10 cellular contexts compared by ENCODE assay signal in the genomic region with DNA sequence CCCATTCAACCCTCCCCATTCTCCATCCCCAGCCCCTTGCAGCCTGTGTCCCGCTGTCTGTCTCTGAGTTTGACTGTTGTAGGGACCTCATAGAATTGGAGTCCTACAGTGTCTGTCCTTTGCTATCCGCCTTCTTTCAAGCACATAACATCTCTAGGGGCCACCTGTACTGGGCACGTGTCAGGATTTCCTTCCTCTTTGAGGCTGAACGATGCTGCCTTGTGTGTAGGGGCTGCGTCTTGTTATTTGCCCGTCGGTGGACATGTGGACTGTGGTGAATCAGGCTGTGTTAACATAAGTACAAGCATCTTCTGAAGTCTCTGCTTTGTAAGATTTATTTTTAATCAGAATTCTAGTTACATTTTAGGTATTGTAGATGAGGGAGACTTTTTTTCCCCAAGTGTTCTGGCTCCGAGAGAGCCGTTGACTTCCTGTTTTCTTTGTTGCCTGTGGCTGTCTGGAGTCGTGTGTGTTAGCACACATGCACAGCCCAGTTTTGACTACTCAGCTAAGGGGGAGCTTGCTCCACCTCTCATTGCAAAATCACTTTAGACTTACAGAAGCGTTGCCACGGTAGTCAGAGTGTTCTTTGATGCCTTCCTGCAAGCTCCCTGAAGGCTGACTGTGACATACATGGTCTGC. TPM values are rescaled to one million over a fixed set of nuclear protein-coding genes. Genes with fewer than 3 reads are reported as not detected.
A peak's percentile ranks its signal among the peaks of the same experiment; 100 is the strongest.
DNase-seq lines count a peak whose midpoint lies in the region; ATAC-seq and TF ChIP-seq lines count a peak whose summit lies in the region.
"Had no signal": no experiment of that assay in that cellular context is flagged by ENCODE, and none has a peak within 500 bp of the region (broad histone marks: within the 10 kb centered on the region; RNA-seq: fewer than 3 reads in every experiment).

No MANE protein-coding gene starts in this region.

- H3K36me3 ChIP-seq in left ventricle myocardium inferior (peaks cover 79% of the 10 kb centered on the region), BE2C (peaks cover 57% of the 10 kb centered on the region)

- peak; percentile 41 for DNase-seq in activated gamma-delta T cell treated with Interleukin-2 at 50 U/mL for 16 hours
- DNase-seq in activated gamma-delta T cell (lab: John Stamatoyannopoulos, UW) = no peak
- no peak for DNase-seq in activated T-cell treated with anti-CD3 and anti-CD28 coated beads, Interleukin-2, amount 50 U/mL, for 72 hours
- no peak for DNase-seq in left ventricle myocardium inferior
- peak in 16 of 49 donors; percentile 5 to 54 (median 25) for DNase-seq in substantia nigra (lab: John Stamatoyannopoulos, UW)
- no peak for DNase-seq in BE2C
- DNase-seq in DMS53 (lab: John Stamatoyannopoulos, UW) = no peak
- DNase-seq: NCI-H2029 treated with DMSO at 0.1 percent for 48 hours had no signal

- peak; percentile 60 to 80 for ATAC-seq in activated T-cell treated with anti-CD3 and anti-CD28 coated beads, Interleukin-2, amount 50 U/mL, for 72 hours (replicated peaks in 1 of 2)
- no peak for ATAC-seq in GM18511 (IDR thresholded peaks at IDR 0.05; ENCODE audit: unreplicated experiment)

- H3K27me3 ChIP-seq in left ventricle myocardium inferior (ENCODE audit: low read depth) (no peaks in the 10 kb centered on the region), BE2C (no peaks in the 10 kb centered on the region)

- no peak for TF ChIP-seq CTCF in left ventricle myocardium inferior (IDR thresholded peaks at IDR 0.05; ENCODE audit: borderline replicate concordance)
- TF ChIP-seq CTCF in BE2C (IDR thresholded peaks at IDR 0.05; ENCODE audit: low read depth, low read length) = no peak

- no peaks in the 10 kb centered on the region for H3K9me3 Mint-ChIP-seq in activated T-cell treated with anti-CD3 and anti-CD28 coated beads, Interleukin-2, amount 50 U/mL, for 72 hours
- H3K9me3 Mint-ChIP-seq: type B pancreatic cell had no signal

- H3K9me3 ChIP-seq in left ventricle myocardium inferior (replicated peaks) (no peaks in the 10 kb centered on the region), BE2C (no peaks in the 10 kb centered on the region)

- H3K4me1 Mint-ChIP-seq in activated T-cell treated with anti-CD3 and anti-CD28 coated beads, Interleukin-2, amount 50 U/mL, for 72 hours (ENCODE audit: low read depth) = peaks cover 17% of the 10 kb centered on the region

- peaks cover 3 to 20% of the 10 kb centered on the region in 2 donors for H3K36me3 Mint-ChIP-seq in activated T-cell treated with anti-CD3 and anti-CD28 coated beads, Interleukin-2, amount 50 U/mL, for 72 hours (ENCODE audit: insufficient read depth in 2 of 2)

- no peaks in the 10 kb centered on the region for H3K27me3 Mint-ChIP-seq in activated T-cell treated with anti-CD3 and anti-CD28 coated beads, Interleukin-2, amount 50 U/mL, for 72 hours (ENCODE audit: low read depth)
- H3K27me3 Mint-ChIP-seq: type B pancreatic cell had no signal

- H3K4me1 ChIP-seq in left ventricle myocardium inferior (peaks cover 21% of the 10 kb centered on the region), BE2C (no peaks in the 10 kb centered on the region)

- intact Hi-C loops in left ventricle myocardium inferior (cut with micrococcal nuclease) = no loop called here

- peak overlapping the region; percentile 3 to 36 for H3K4me3 Mint-ChIP-seq in activated T-cell treated with anti-CD3 and anti-CD28 coated beads, Interleukin-2, amount 50 U/mL, for 72 hours
- H3K4me3 Mint-ChIP-seq: type B pancreatic cell had no signal

- peak overlapping the region; percentile 47 for H3K27ac ChIP-seq in left ventricle myocardium inferior (replicated peaks)
- H3K27ac ChIP-seq in substantia nigra (ENCODE audit: low read depth, low read length, poor library complexity, severe bottlenecking) = peak overlapping the region; percentile 11

- H3K4me3 ChIP-seq in left ventricle myocardium inferior (no peak overlapping the region), BE2C (ENCODE audit: low read depth, low read length) (no peak overlapping the region)

- H3K27ac Mint-ChIP-seq in activated T-cell treated with anti-CD3 and anti-CD28 coated beads, Interleukin-2, amount 50 U/mL, for 72 hours = peak overlapping the region; percentile 49
- H3K27ac Mint-ChIP-seq: type B pancreatic cell had no signal

RNA-seq across cellular contexts. Expression of gene SPG7, which starts 26.1 kb away (rescaled TPM):
- total RNA-seq in activated T-cell treated with anti-CD3 and anti-CD28 coated beads, Interleukin-2, amount 50 U/mL, for 72 hours = 10 to 100 TPM; 67.4 to 82.1 TPM
- total RNA-seq in left ventricle myocardium inferior = 104 TPM
- 59.3 TPM for polyA plus RNA-seq in BE2C (2012; ENCODE audit: insufficient read depth, insufficient read length, low read depth)

RNA-seq across cellular contexts. Expression of gene RPL13, which starts 26.2 kb away (rescaled TPM):
- 1,000 to 10,000 TPM; 3,140 to 3,274 TPM for total RNA-seq in activated T-cell treated with anti-CD3 and anti-CD28 coated beads, Interleukin-2, amount 50 U/mL, for 72 hours
- total RNA-seq in left ventricle myocardium inferior = 1,030 TPM
- polyA plus RNA-seq in BE2C (2012; ENCODE audit: insufficient read depth, insufficient read length, low read depth) = 3,732 TPM

RNA-seq across cellular contexts. Expression of gene CPNE7, which starts 41.3 kb away (rescaled TPM):
- 10 to 100 TPM; 10.9 to 11.4 TPM for total RNA-seq in activated T-cell treated with anti-CD3 and anti-CD28 coated beads, Interleukin-2, amount 50 U/mL, for 72 hours
- total RNA-seq in left ventricle myocardium inferior = not detected
- 14.5 TPM for polyA plus RNA-seq in BE2C (2012; ENCODE audit: insufficient read depth, insufficient read length, low read depth)

RNA-seq across cellular contexts. Expression of gene ANKRD11, which starts 43.9 kb away (rescaled TPM):
- 100 to 1,000 TPM; 204 to 215 TPM for total RNA-seq in activated T-cell treated with anti-CD3 and anti-CD28 coated beads, Interleukin-2, amount 50 U/mL, for 72 hours
- total RNA-seq in left ventricle myocardium inferior = 63.8 TPM
- 335 TPM for polyA plus RNA-seq in BE2C (2012; ENCODE audit: insufficient read depth, insufficient read length, low read depth)

Comparison
In these comparisons a context has a peak if more than half of its experiments do, and no peak if none do; other contexts are left out.
1. RNA of gene CPNE7, which starts 41.3 kb away (total RNA-seq): 10.9 to 11.4 TPM in activated T-cell treated with anti-CD3 and anti-CD28 coated beads, Interleukin-2, amount 50 U/mL, for 72 hours; not detected in left ventricle myocardium inferior (single experiment); every median in the first group is over 10 times any median in the second.